ENCODE assay signal across 1 cellular context in the genomic region with DNA sequence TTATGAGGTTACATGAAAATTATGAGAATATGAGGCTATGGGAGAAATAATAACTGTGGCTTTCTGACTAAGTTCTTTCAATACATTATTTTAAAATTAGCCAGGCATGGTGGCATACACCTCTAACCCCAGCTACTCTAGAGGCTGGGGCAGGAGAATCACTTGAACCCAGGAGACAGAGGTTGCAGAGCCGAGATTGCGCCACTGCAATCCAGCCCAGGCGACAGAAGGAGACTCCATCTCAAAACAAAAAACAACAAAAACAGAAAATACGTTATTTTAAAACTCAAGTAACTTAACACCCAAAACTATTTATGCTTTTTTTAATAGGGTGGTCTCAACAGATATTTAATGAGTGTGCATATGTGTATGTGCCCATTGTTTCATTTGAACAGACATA.
TF ChIP-seq lines count a peak whose summit lies in the region.

No MANE protein-coding gene starts in this region.

TF ChIP-seq in GM12878, 131 proteins besides CTCF, POLR2A, EP300 and RAD21:
- no peak for TF ChIP-seq ZZZ3 (IDR thresholded peaks at IDR 0.05; ENCODE audit: control insufficient read depth, insufficient read length, low read depth)
- no peak for TF ChIP-seq SMAD1 (IDR thresholded peaks at IDR 0.05; ENCODE audit: low read depth, partially characterized antibody)
- no peak for TF ChIP-seq CREB1 (IDR thresholded peaks at IDR 0.05; ENCODE audit: low read depth)
- TF ChIP-seq CHD2 (IDR thresholded peaks at IDR 0.05; ENCODE audit: borderline replicate concordance, low read depth, low read length) = no peak
- TF ChIP-seq SIX5 (IDR thresholded peaks at IDR 0.05; ENCODE audit: low read depth, low read length, severe bottlenecking) = no peak
- no peak for TF ChIP-seq ZNF24 (IDR thresholded peaks at IDR 0.05)
